Comparison of ENCODE assay signal across 1 cellular context in the genomic region with DNA sequence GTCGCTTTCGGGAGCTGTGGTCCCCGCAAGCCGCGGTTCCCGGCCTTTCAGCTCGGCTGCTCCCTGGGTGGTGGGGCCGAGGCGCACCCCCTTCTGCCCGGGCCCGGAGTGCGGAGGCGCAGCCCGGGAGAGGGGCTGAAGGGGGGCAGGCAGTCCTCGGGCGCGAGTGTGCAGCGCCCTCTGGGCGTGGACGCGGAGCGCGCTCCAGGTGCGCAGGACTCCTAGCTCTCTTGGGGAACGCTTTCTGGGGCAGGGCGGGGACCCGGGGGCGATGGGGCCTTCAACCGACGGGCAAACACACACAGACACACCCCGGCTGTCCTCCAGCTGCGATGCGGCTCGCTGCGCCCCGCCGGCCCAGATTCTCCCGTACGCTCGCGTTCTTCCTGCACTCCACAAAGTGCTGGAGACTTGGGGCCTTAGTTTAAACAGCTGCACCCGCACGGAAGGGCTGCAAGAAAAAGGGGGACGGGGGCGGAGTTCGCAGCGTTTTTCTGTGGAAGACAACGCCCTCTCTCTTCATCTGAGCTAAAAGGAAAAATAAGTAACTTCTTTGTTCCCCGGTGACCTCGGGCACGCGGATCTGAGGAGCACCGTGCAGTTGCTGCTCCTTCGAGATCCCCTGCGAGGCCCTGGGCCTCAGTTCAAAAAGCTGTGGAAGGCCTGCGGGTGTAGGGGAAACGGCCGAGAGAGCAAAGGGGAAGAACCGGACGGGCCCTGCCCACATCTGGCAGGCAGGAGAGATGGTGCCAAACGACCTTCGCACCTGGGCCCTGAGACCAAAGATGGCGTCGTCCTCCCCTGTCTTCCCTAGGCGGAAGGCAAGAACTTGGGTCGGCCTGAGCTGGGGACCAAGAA.
TF ChIP-seq lines count a peak whose summit lies in the region.

No MANE protein-coding gene starts in this region.

TF ChIP-seq in HepG2, 621 proteins besides CTCF, POLR2A, EP300 and RAD21 (continued from another document and continues in another):
- peak; percentile 36; the same call in 1 of the 2 replicates for TF ChIP-seq HIVEP1 (CRISPR knock-in tag; IDR thresholded peaks at IDR 0.05)
- TF ChIP-seq, protein P1, sequence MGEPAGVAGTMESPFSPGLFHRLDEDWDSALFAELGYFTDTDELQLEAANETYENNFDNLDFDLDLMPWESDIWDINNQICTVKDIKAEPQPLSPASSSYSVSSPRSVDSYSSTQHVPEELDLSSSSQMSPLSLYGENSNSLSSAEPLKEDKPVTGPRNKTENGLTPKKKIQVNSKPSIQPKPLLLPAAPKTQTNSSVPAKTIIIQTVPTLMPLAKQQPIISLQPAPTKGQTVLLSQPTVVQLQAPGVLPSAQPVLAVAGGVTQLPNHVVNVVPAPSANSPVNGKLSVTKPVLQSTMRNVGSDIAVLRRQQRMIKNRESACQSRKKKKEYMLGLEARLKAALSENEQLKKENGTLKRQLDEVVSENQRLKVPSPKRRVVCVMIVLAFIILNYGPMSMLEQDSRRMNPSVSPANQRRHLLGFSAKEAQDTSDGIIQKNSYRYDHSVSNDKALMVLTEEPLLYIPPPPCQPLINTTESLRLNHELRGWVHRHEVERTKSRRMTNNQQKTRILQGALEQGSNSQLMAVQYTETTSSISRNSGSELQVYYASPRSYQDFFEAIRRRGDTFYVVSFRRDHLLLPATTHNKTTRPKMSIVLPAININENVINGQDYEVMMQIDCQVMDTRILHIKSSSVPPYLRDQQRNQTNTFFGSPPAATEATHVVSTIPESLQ (CRISPR knock-in tag; conservative IDR thresholded peaks at IDR 0.05) = no peak
- TF ChIP-seq PLRG1 (conservative IDR thresholded peaks at IDR 0.05) = no peak
- TF ChIP-seq YEATS2 (CRISPR knock-in tag; IDR thresholded peaks at IDR 0.05; ENCODE audit: borderline replicate concordance) = 0 out of 2 replicates have a peak, but pooled peaks have one; percentile 38
- TF ChIP-seq LCORL (IDR thresholded peaks at IDR 0.05) = no peak
- TF ChIP-seq LCORL (CRISPR knock-in tag; IDR thresholded peaks at IDR 0.05) = peak; percentile 99
- TF ChIP-seq, protein P2, sequence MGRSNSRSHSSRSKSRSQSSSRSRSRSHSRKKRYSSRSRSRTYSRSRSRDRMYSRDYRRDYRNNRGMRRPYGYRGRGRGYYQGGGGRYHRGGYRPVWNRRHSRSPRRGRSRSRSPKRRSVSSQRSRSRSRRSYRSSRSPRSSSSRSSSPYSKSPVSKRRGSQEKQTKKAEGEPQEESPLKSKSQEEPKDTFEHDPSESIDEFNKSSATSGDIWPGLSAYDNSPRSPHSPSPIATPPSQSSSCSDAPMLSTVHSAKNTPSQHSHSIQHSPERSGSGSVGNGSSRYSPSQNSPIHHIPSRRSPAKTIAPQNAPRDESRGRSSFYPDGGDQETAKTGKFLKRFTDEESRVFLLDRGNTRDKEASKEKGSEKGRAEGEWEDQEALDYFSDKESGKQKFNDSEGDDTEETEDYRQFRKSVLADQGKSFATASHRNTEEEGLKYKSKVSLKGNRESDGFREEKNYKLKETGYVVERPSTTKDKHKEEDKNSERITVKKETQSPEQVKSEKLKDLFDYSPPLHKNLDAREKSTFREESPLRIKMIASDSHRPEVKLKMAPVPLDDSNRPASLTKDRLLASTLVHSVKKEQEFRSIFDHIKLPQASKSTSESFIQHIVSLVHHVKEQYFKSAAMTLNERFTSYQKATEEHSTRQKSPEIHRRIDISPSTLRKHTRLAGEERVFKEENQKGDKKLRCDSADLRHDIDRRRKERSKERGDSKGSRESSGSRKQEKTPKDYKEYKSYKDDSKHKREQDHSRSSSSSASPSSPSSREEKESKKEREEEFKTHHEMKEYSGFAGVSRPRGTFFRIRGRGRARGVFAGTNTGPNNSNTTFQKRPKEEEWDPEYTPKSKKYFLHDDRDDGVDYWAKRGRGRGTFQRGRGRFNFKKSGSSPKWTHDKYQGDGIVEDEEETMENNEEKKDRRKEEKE (IDR thresholded peaks at IDR 0.05) = no peak
- no peak for TF ChIP-seq NFE2 (CRISPR knock-in tag; IDR thresholded peaks at IDR 0.05)
- TF ChIP-seq POLR2AphosphoS5 (IDR thresholded peaks at IDR 0.05; ENCODE audit: low read depth, low read length) = peak; percentile 50; the same call in 1 of the 2 replicates
- TF ChIP-seq, protein P3, sequence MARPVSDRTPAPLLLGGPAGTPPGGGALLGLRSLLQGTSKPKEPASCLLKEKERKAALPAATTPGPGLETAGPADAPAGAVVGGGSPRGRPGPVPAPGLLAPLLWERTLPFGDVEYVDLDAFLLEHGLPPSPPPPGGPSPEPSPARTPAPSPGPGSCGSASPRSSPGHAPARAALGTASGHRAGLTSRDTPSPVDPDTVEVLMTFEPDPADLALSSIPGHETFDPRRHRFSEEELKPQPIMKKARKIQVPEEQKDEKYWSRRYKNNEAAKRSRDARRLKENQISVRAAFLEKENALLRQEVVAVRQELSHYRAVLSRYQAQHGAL (CRISPR knock-in tag; IDR thresholded peaks at IDR 0.05; ENCODE audit: not compliant biosample characterization) = no peak
- TF ChIP-seq HNRNPH1 (optimal IDR thresholded peaks at IDR 0.05; ENCODE audit: low read depth, low read length) = no peak
- no peak for TF ChIP-seq STAT5B (CRISPR knock-in tag; IDR thresholded peaks at IDR 0.05)
- peak; percentile 73 for TF ChIP-seq ZNF768 (CRISPR knock-in tag; IDR thresholded peaks at IDR 0.05)
- no peak; the same call in none of the 2 replicates for TF ChIP-seq ISL2 (CRISPR knock-in tag; IDR thresholded peaks at IDR 0.05)
- TF ChIP-seq KLF9 (CRISPR knock-in tag; IDR thresholded peaks at IDR 0.05; ENCODE audit: low read depth) = no peak
- TF ChIP-seq, protein P4, sequence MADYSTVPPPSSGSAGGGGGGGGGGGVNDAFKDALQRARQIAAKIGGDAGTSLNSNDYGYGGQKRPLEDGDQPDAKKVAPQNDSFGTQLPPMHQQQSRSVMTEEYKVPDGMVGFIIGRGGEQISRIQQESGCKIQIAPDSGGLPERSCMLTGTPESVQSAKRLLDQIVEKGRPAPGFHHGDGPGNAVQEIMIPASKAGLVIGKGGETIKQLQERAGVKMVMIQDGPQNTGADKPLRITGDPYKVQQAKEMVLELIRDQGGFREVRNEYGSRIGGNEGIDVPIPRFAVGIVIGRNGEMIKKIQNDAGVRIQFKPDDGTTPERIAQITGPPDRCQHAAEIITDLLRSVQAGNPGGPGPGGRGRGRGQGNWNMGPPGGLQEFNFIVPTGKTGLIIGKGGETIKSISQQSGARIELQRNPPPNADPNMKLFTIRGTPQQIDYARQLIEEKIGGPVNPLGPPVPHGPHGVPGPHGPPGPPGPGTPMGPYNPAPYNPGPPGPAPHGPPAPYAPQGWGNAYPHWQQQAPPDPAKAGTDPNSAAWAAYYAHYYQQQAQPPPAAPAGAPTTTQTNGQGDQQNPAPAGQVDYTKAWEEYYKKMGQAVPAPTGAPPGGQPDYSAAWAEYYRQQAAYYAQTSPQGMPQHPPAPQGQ (CRISPR knock-in tag; IDR thresholded peaks at IDR 0.05; ENCODE audit: borderline replicate concordance) = no peak
- no peak for TF ChIP-seq ZNF713 (CRISPR knock-in tag; IDR thresholded peaks at IDR 0.05)
- no peak for TF ChIP-seq PAWR (CRISPR knock-in tag; IDR thresholded peaks at IDR 0.05; ENCODE audit: borderline replicate concordance)
- TF ChIP-seq, protein P5, sequence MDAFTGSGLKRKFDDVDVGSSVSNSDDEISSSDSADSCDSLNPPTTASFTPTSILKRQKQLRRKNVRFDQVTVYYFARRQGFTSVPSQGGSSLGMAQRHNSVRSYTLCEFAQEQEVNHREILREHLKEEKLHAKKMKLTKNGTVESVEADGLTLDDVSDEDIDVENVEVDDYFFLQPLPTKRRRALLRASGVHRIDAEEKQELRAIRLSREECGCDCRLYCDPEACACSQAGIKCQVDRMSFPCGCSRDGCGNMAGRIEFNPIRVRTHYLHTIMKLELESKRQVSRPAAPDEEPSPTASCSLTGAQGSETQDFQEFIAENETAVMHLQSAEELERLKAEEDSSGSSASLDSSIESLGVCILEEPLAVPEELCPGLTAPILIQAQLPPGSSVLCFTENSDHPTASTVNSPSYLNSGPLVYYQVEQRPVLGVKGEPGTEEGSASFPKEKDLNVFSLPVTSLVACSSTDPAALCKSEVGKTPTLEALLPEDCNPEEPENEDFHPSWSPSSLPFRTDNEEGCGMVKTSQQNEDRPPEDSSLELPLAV (CRISPR knock-in tag; conservative IDR thresholded peaks at IDR 0.05; ENCODE audit: low read depth) = no peak
- no peak for TF ChIP-seq ZSCAN20 (CRISPR knock-in tag; IDR thresholded peaks at IDR 0.05; ENCODE audit: borderline replicate concordance)
- TF ChIP-seq JDP2 (CRISPR knock-in tag; IDR thresholded peaks at IDR 0.05; ENCODE audit: borderline replicate concordance) = no peak; the same call in 1 of the 2 replicates
- no peak; the same call in 1 of the 2 replicates for TF ChIP-seq NFIC (IDR thresholded peaks at IDR 0.05; ENCODE audit: low read length)
- no peak for TF ChIP-seq ZNF44 (CRISPR knock-in tag; IDR thresholded peaks at IDR 0.05)
- no peak for TF ChIP-seq IKZF1 (IDR thresholded peaks at IDR 0.05)
- TF ChIP-seq, protein P6, sequence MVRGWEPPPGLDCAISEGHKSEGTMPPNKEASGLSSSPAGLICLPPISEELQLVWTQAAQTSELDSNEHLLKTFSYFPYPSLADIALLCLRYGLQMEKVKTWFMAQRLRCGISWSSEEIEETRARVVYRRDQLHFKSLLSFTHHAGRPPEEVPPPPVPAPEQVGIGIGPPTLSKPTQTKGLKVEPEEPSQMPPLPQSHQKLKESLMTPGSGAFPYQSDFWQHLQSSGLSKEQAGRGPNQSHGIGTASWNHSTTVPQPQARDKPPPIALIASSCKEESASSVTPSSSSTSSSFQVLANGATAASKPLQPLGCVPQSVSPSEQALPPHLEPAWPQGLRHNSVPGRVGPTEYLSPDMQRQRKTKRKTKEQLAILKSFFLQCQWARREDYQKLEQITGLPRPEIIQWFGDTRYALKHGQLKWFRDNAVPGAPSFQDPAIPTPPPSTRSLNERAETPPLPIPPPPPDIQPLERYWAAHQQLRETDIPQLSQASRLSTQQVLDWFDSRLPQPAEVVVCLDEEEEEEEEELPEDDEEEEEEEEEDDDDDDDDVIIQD (CRISPR knock-in tag; IDR thresholded peaks at IDR 0.05; ENCODE audit: low read depth) = peak; percentile 32
- TF ChIP-seq, protein P7, sequence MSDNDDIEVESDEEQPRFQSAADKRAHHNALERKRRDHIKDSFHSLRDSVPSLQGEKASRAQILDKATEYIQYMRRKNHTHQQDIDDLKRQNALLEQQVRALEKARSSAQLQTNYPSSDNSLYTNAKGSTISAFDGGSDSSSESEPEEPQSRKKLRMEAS (IDR thresholded peaks at IDR 0.05) = peak; percentile 93
- peak; percentile 52; the same call in 1 of the 2 replicates for TF ChIP-seq ZBTB3 (CRISPR knock-in tag; IDR thresholded peaks at IDR 0.05; ENCODE audit: borderline replicate concordance, low read depth)
- TF ChIP-seq, protein P8, sequence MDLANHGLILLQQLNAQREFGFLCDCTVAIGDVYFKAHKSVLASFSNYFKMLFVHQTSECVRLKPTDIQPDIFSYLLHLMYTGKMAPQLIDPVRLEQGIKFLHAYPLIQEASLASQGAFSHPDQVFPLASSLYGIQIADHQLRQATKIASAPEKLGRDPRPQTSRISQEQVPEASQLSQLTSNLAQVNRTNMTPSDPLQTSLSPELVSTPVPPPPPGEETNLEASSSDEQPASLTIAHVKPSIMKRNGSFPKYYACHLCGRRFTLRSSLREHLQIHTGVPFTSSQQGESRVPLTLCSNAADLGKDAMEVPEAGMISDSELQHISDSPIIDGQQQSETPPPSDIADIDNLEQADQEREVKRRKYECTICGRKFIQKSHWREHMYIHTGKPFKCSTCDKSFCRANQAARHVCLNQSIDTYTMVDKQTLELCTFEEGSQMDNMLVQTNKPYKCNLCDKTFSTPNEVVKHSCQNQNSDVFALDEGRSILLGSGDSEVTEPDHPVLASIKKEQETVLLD (CRISPR knock-in tag; IDR thresholded peaks at IDR 0.05; ENCODE audit: low read depth) = no peak
- TF ChIP-seq, protein P9, sequence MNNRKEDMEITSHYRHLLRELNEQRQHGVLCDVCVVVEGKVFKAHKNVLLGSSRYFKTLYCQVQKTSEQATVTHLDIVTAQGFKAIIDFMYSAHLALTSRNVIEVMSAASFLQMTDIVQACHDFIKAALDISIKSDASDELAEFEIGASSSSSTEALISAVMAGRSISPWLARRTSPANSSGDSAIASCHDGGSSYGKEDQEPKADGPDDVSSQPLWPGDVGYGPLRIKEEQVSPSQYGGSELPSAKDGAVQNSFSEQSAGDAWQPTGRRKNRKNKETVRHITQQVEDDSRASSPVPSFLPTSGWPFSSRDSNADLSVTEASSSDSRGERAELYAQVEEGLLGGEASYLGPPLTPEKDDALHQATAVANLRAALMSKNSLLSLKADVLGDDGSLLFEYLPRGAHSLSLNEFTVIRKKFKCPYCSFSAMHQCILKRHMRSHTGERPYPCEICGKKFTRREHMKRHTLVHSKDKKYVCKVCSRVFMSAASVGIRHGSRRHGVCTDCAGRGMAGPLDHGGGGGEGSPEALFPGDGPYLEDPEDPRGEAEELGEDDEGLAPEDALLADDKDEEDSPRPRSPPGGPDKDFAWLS (CRISPR knock-in tag; IDR thresholded peaks at IDR 0.05; ENCODE audit: borderline replicate concordance) = peak; percentile 54; the same call in 1 of the 2 replicates
- TF ChIP-seq, protein P10, sequence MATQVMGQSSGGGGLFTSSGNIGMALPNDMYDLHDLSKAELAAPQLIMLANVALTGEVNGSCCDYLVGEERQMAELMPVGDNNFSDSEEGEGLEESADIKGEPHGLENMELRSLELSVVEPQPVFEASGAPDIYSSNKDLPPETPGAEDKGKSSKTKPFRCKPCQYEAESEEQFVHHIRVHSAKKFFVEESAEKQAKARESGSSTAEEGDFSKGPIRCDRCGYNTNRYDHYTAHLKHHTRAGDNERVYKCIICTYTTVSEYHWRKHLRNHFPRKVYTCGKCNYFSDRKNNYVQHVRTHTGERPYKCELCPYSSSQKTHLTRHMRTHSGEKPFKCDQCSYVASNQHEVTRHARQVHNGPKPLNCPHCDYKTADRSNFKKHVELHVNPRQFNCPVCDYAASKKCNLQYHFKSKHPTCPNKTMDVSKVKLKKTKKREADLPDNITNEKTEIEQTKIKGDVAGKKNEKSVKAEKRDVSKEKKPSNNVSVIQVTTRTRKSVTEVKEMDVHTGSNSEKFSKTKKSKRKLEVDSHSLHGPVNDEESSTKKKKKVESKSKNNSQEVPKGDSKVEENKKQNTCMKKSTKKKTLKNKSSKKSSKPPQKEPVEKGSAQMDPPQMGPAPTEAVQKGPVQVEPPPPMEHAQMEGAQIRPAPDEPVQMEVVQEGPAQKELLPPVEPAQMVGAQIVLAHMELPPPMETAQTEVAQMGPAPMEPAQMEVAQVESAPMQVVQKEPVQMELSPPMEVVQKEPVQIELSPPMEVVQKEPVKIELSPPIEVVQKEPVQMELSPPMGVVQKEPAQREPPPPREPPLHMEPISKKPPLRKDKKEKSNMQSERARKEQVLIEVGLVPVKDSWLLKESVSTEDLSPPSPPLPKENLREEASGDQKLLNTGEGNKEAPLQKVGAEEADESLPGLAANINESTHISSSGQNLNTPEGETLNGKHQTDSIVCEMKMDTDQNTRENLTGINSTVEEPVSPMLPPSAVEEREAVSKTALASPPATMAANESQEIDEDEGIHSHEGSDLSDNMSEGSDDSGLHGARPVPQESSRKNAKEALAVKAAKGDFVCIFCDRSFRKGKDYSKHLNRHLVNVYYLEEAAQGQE (IDR thresholded peaks at IDR 0.05; ENCODE audit: borderline replicate concordance in 1 of 2, low read depth in 1 of 2, low read length in 2 of 2) = no peak
- TF ChIP-seq, protein P11, sequence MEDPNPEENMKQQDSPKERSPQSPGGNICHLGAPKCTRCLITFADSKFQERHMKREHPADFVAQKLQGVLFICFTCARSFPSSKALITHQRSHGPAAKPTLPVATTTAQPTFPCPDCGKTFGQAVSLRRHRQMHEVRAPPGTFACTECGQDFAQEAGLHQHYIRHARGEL (CRISPR knock-in tag; IDR thresholded peaks at IDR 0.05) = no peak
- peak; percentile 82 for TF ChIP-seq HDAC2 (CRISPR knock-in tag; IDR thresholded peaks at IDR 0.05)
- TF ChIP-seq DR1 (CRISPR knock-in tag; IDR thresholded peaks at IDR 0.05) = peak; percentile 25
